ENCODE assay signal across 8 cellular contexts in genomic region chr11:84558085-84558905, GRCh38.
DNase-seq lines count a peak whose midpoint lies in the region; ATAC-seq and TF ChIP-seq lines count a peak whose summit lies in the region.

No MANE protein-coding gene starts in this region.

- 91 to 95% methylated on average over 4 of the region's 5 CpGs for WGBS in endodermal cell (ENCODE audit: insufficient coverage in 1 of 2, insufficient read length in 1 of 2), 2 experiments

- H3K27ac Mint-ChIP-seq in endodermal cell, result no peak overlapping the region
- no peak overlapping the region for H3K27ac Mint-ChIP-seq in activated T-cell treated with anti-CD3 and anti-CD28 coated beads, Interleukin-2, amount 50 U/mL, for 24 hours

- no peak overlapping the region for H3K4me3 ChIP-seq in endodermal cell (ENCODE audit: low read length)

- no peaks in the 10 kb centered on the region for H3K9me3 ChIP-seq in endodermal cell (ENCODE audit: control insufficient read depth, low read length)

- no peaks in the 10 kb centered on the region for H3K36me3 Mint-ChIP-seq in endodermal cell (ENCODE audit: low read depth)
- H3K36me3 Mint-ChIP-seq in activated T-cell treated with anti-CD3 and anti-CD28 coated beads, Interleukin-2, amount 50 U/mL, for 24 hours (ENCODE audit: low read depth), result no peaks in the 10 kb centered on the region

- DNase-seq in NCI-H748 (lab: John Stamatoyannopoulos, UW; ENCODE audit: unreplicated experiment), result peak; percentile 14
- DNase-seq in NCI-H748 treated with DMSO at 0.1 percent for 48 hours (lab: John Stamatoyannopoulos, UW), result no peak
- DNase-seq in OCI-M1 (lab: John Stamatoyannopoulos, UW), result peak; percentile 88
- peak; percentile 70 for DNase-seq in endodermal cell
- DNase-seq in mucosa of gallbladder (ENCODE audit: low spot score), result peak; percentile 27
- DNase-seq in activated T-cell treated with anti-CD3 and anti-CD28 coated beads, Interleukin-2, amount 50 U/mL, for 24 hours, result no peak

- no peaks in the 10 kb centered on the region for H3K9me3 Mint-ChIP-seq in endodermal cell
- no peaks in the 10 kb centered on the region for H3K9me3 Mint-ChIP-seq in activated T-cell treated with anti-CD3 and anti-CD28 coated beads, Interleukin-2, amount 50 U/mL, for 24 hours

- no peak overlapping the region for H3K4me3 Mint-ChIP-seq in endodermal cell
- H3K4me3 Mint-ChIP-seq in activated T-cell treated with anti-CD3 and anti-CD28 coated beads, Interleukin-2, amount 50 U/mL, for 24 hours, result no peak overlapping the region

- no peaks in the 10 kb centered on the region for H3K4me1 ChIP-seq in endodermal cell (ENCODE audit: control insufficient read depth, insufficient read depth, low read length)

- H3K36me3 ChIP-seq in endodermal cell (ENCODE audit: control insufficient read depth, insufficient read depth, low read length), result no peaks in the 10 kb centered on the region

- ATAC-seq in GM21360 (IDR thresholded peaks at IDR 0.05; ENCODE audit: unreplicated experiment) (peak; percentile 99), HG03520 (IDR thresholded peaks at IDR 0.05; ENCODE audit: unreplicated experiment) (peak; percentile 95)

- H3K27ac ChIP-seq in endodermal cell (ENCODE audit: low read depth, low read length), result no peak overlapping the region

- H3K4me1 Mint-ChIP-seq in endodermal cell, result peaks cover 12% of the 10 kb centered on the region
- H3K4me1 Mint-ChIP-seq in activated T-cell treated with anti-CD3 and anti-CD28 coated beads, Interleukin-2, amount 50 U/mL, for 24 hours (ENCODE audit: low read depth), result no peaks in the 10 kb centered on the region

- H3K9ac ChIP-seq in endodermal cell (ENCODE audit: extremely low read depth, low read length, poor library complexity, severe bottlenecking), result no peak overlapping the region

- peak; percentile 96 for TF ChIP-seq CTCF in endodermal cell (conservative IDR thresholded peaks at IDR 0.05)

- H3K27me3 Mint-ChIP-seq in endodermal cell (ENCODE audit: insufficient read depth), result no peaks in the 10 kb centered on the region
- no peaks in the 10 kb centered on the region for H3K27me3 Mint-ChIP-seq in activated T-cell treated with anti-CD3 and anti-CD28 coated beads, Interleukin-2, amount 50 U/mL, for 24 hours

- no peaks in the 10 kb centered on the region for H3K27me3 ChIP-seq in endodermal cell (ENCODE audit: control insufficient read depth, insufficient read depth, low read length, poor library complexity, severe bottlenecking)

Comparison
In these comparisons a context has a peak if more than half of its experiments do, and no peak if none do; other contexts are left out.
1. DNase-seq: peak in NCI-H748 (single experiment), OCI-M1 (single experiment), endodermal cell (single experiment) and mucosa of gallbladder (single experiment); none in NCI-H748 treated with DMSO at 0.1 percent for 48 hours (single experiment) and activated T-cell treated with anti-CD3 and anti-CD28 coated beads, Interleukin-2, amount 50 U/mL, for 24 hours (single experiment).